ENCODE assay signal across 28 cellular contexts in the genomic region with DNA sequence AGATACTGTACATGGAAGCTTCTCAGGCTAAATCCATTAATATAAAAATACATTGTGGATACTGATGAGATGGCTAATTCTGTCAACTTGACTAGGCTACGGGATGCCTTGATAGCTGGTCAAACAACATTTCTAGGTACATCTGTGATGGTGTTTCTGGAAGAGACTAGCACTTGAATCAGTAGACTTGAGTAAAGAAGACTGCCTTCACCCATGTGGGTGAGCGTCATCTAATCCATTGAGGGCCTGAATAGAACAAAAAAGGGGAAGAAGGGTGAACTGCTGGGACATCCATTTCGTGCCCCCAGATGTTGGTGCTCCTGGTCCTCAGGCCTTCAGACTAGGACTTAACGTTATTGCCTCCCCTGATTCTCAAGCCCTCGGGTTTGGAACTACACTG. TPM values are rescaled to one million over a fixed set of nuclear protein-coding genes. Genes with fewer than 3 reads are reported as not detected.
DNase-seq lines count a peak whose midpoint lies in the region; ATAC-seq, FAIRE-seq and TF ChIP-seq lines count a peak whose summit lies in the region.
"Had no signal": no experiment of that assay in that cellular context is flagged by ENCODE, and none has a peak within 500 bp of the region (broad histone marks: within the 10 kb centered on the region; RNA-seq: fewer than 3 reads in every experiment).

No MANE protein-coding gene starts in this region.

- H3K36me3 Mint-ChIP-seq in GM23338 (ENCODE audit: low read depth) (peaks cover 50% of the 10 kb centered on the region), HFFc6 (ENCODE audit: low read depth) (peaks cover 49% of the 10 kb centered on the region)

- no peak overlapping the region for H2AFZ ChIP-seq in DND-41 (ENCODE audit: low read depth, low read length)
- H2AFZ ChIP-seq in GM23338, result no peak overlapping the region
- no peak overlapping the region for H2AFZ ChIP-seq in K562 (ENCODE audit: low read depth, low read length)

- TF ChIP-seq POLR2A in K562 (conservative IDR thresholded peaks at IDR 0.05), result no peak; the same call in 1 of the 2 replicates

- peaks cover 8% of the 10 kb centered on the region; the same call in 1 of the 2 replicates for H3F3A ChIP-seq in GM23338 (replicated peaks; ENCODE audit: low read depth)

- TF ChIP-seq RAD21 in K562 (CRISPR knock-in tag; conservative IDR thresholded peaks at IDR 0.05 in 1 of 2, IDR thresholded peaks at IDR 0.05 in 1 of 2), result no peak

- H3K9me3 ChIP-seq in DND-41 (ENCODE audit: insufficient read depth, low read length, severe bottlenecking) (no peaks in the 10 kb centered on the region), K562 (replicated peaks; ENCODE audit: control insufficient read depth, insufficient read depth, low read depth, low read length) (no peaks in the 10 kb centered on the region)
- H3K9me3 ChIP-seq: body of pancreas, left lung, uterus had no signal

- peaks cover 21% of the 10 kb centered on the region; the same call in 1 of the 2 replicates for H4K20me1 ChIP-seq in DND-41 (ENCODE audit: insufficient read depth, low read length)
- H4K20me1 ChIP-seq in GM23338 (replicated peaks; ENCODE audit: insufficient read depth), result peaks cover 23% of the 10 kb centered on the region
- H4K20me1 ChIP-seq in K562 (replicated peaks; ENCODE audit: control insufficient read depth, insufficient read depth, low read length), result peaks cover 4% of the 10 kb centered on the region; the same call in 1 of the 2 replicates

- peak overlapping the region; percentile 79; the same call in 1 of the 2 replicates for H3K4me2 ChIP-seq in DND-41 (ENCODE audit: insufficient read depth, low read length)
- no peak overlapping the region for H3K4me2 ChIP-seq in GM23338
- no peak overlapping the region for H3K4me2 ChIP-seq in K562 (ENCODE audit: insufficient read depth, low read length)

- H3K4me1 ChIP-seq in DND-41 (ENCODE audit: insufficient read depth, low read length) (peaks cover 38% of the 10 kb centered on the region), GM23338 (ENCODE audit: insufficient read depth) (peaks cover 8% of the 10 kb centered on the region), K562 (replicated peaks in 1 of 2; ENCODE audit: control insufficient read depth in 2 of 2, insufficient read depth in 2 of 2, low read length in 2 of 2) (peaks cover 0 to 15% of the 10 kb centered on the region in 2 experiments; a peak in 3 of 5 replicates)
- H3K4me1 ChIP-seq: uterus had no signal

- no peak for ATAC-seq in DND-41 (ENCODE audit: insufficient read depth, low read depth)
- no peak for ATAC-seq in GM23338
- no peak for ATAC-seq in K562
- ATAC-seq in HG02852 (IDR thresholded peaks at IDR 0.05; ENCODE audit: unreplicated experiment), result no peak
- ATAC-seq: body of pancreas; left lung; stimulated activated naive CD8-positive, alpha-beta T cell treated with anti-CD3 and anti-CD28 coated beads, Interleukin-15, amount 100 ng/mL, for 72 hours had no signal

- H3K36me3 ChIP-seq in DND-41 (ENCODE audit: insufficient read depth, low read length) (peaks cover 45% of the 10 kb centered on the region), GM23338 (ENCODE audit: insufficient read depth) (peaks cover 37% of the 10 kb centered on the region), K562 (ENCODE audit: control insufficient read depth, insufficient read depth, low read length) (peaks cover 60% of the 10 kb centered on the region)
- H3K36me3 ChIP-seq: uterus had no signal

- no peak for TF ChIP-seq CTCF in DND-41 (IDR thresholded peaks at IDR 0.05; ENCODE audit: borderline replicate concordance, extremely low read depth, low read length, poor library complexity, severe bottlenecking)
- no peak for TF ChIP-seq CTCF in GM23338 (conservative IDR thresholded peaks at IDR 0.05; ENCODE audit: low read depth in 2 of 2)
- TF ChIP-seq CTCF in K562 (IDR thresholded peaks at IDR 0.05 in 2 of 3, conservative IDR thresholded peaks at IDR 0.05 in 1 of 3; ENCODE audit: insufficient read depth in 2 of 3, low read depth in 1 of 3, low read length in 3 of 3), result no peak
- no peak for TF ChIP-seq CTCF in HFFc6 (IDR thresholded peaks at IDR 0.05)

- no TSS peak for BruUV-seq in K562 (replicated peaks; lab: Mats Ljungman, UMichigan)

- H3K27ac ChIP-seq in DND-41 (ENCODE audit: low read length) (no peak overlapping the region), GM23338 (ENCODE audit: low read depth) (no peak overlapping the region), K562 (ENCODE audit: extremely low read depth, low read depth, low read length) (0 out of 3 replicates have a peak overlapping the region, but pooled peaks have one; percentile 16)
- H3K27ac ChIP-seq: body of pancreas, C4-2B, left lung, skin epidermis, uterus had no signal

- H3K27me3 Mint-ChIP-seq in GM23338 (ENCODE audit: insufficient read depth, low read depth, poor library complexity), result peaks cover 5% of the 10 kb centered on the region
- peaks cover 8% of the 10 kb centered on the region for H3K27me3 Mint-ChIP-seq in HFFc6 (ENCODE audit: insufficient read depth)
- H3K27me3 Mint-ChIP-seq: stimulated activated naive CD8-positive, alpha-beta T cell treated with anti-CD3 and anti-CD28 coated beads, Interleukin-15, amount 100 ng/mL, for 72 hours had no signal

- FAIRE-seq in K562 (lab: Jason Lieb, UNC), result no peak
- FAIRE-seq: endometrium, GM12892 had no signal

- CTCF ChIA-PET in K562 (lab: Yijun Ruan, JAX; ENCODE audit: low intra/inter-chr PET ratio), result no interaction called here

- H3K4me1 Mint-ChIP-seq in GM23338 (peaks cover 14% of the 10 kb centered on the region), HFFc6 (ENCODE audit: low read depth) (peaks cover 24% of the 10 kb centered on the region)

- no peaks in the 10 kb centered on the region for H3K9me2 ChIP-seq in GM23338 (ENCODE audit: insufficient read depth)

- H3K27me3 ChIP-seq in DND-41 (ENCODE audit: insufficient read depth, low read length, poor library complexity) (no peaks in the 10 kb centered on the region), GM23338 (ENCODE audit: insufficient read depth) (no peaks in the 10 kb centered on the region), K562 (ENCODE audit: control insufficient read depth in 2 of 2, insufficient read depth in 2 of 2, low read length in 2 of 2) (no peaks in the 10 kb centered on the region)
- H3K27me3 ChIP-seq: body of pancreas, left lung, uterus had no signal

- H3K4me3 Mint-ChIP-seq in GM23338 (no peak overlapping the region), HFFc6 (no peak overlapping the region)

- H3K4me3 ChIP-seq in DND-41 (ENCODE audit: low read depth in 1 of 2, low read length in 2 of 2) (no peak overlapping the region), GM23338 (no peak overlapping the region), K562 (no peak overlapping the region)
- H3K4me3 ChIP-seq: body of pancreas, left lung, skin epidermis, uterus had no signal

- 44% methylated on average over 5 of the region's 5 CpGs for WGBS in K562 (ENCODE audit: insufficient coverage, low coverage, missing lambda C conversion rate)

- H3K27ac Mint-ChIP-seq in GM23338, result 0 out of 2 replicates have a peak overlapping the region, but pooled peaks have one; percentile 32
- no peak overlapping the region for H3K27ac Mint-ChIP-seq in HFFc6
- H3K27ac Mint-ChIP-seq: immature natural killer cell; stimulated activated naive CD8-positive, alpha-beta T cell treated with anti-CD3 and anti-CD28 coated beads, Interleukin-15, amount 100 ng/mL, for 72 hours had no signal

- H3K79me2 ChIP-seq in DND-41 (ENCODE audit: insufficient read depth, low read length), result peaks cover 67% of the 10 kb centered on the region
- peaks cover 28% of the 10 kb centered on the region for H3K79me2 ChIP-seq in GM23338 (replicated peaks; ENCODE audit: insufficient read depth)
- peaks cover 57% of the 10 kb centered on the region for H3K79me2 ChIP-seq in K562 (ENCODE audit: control insufficient read depth, insufficient read depth, low read length)

- intact Hi-C loops in K562 (cut with micrococcal nuclease), result no loop called here

- POLR2A ChIA-PET in K562 (lab: Yijun Ruan, JAX), result interaction anchor here (1.2 to 1.6 kb wide), 3 partner anchors 22 to 28 kb away, joined by 3 to 4 read pairs (median 3); a partner anchor contains a TSS

- no peak for DNase-seq in DND-41
- DNase-seq in GM23338 (ENCODE audit: low spot score), result no peak
- peak; percentile 1 for DNase-seq in NCI-H69 (lab: John Stamatoyannopoulos, UW)
- no peak for DNase-seq in K562 (ENCODE audit: extremely low read depth in 1 of 4, low spot score in 3 of 4)
- DNase-seq in NCI-H1436 (lab: John Stamatoyannopoulos, UW), result no peak
- DNase-seq in HFFc6, result no peak
- no peak for DNase-seq in AG08395 (ENCODE audit: low spot score)
- DNase-seq: activated CD4-positive, alpha-beta T cell treated with anti-CD3 and anti-CD28 coated beads for 4 hours; activated T-cell treated with anti-CD3 and anti-CD28 coated beads, Interleukin-2, amount 50 U/mL, for 48 hours; body of pancreas; cerebellar nuclear complex; GOT3; hippocampal formation; immature natural killer cell; left lung; mesenchymal stem cell; NCI-H187; NCI-H2171 treated with DMSO at 0.1 percent for 48 hours; NCI-H524 treated with DMSO at 0.1 percent for 48 hours; stimulated activated CD8-positive, alpha-beta memory T cell treated with anti-CD3 and anti-CD28 coated beads, Interleukin-4, amount 100 ng/mL, for 48 hours; stimulated activated naive CD8-positive, alpha-beta T cell treated with anti-CD3 and anti-CD28 coated beads, Interleukin-15, amount 100 ng/mL, for 72 hours; T-helper 2 cell; uterus had no signal

- in situ Hi-C loops in K562 (cut with MboI), result no loop called here

- no peak for TF ChIP-seq EP300 in K562 (IDR thresholded peaks at IDR 0.05; ENCODE audit: low read length)

- no peak overlapping the region for H3K9ac ChIP-seq in DND-41 (ENCODE audit: low read depth, low read length)
- H3K9ac ChIP-seq in K562 (ENCODE audit: insufficient read depth in 1 of 2, low read depth in 2 of 2, low read length in 2 of 2), result no peak overlapping the region; a peak in 1 of 4 replicates

- no peaks in the 10 kb centered on the region; the same call in 2 of the 3 replicates for H3K9me3 Mint-ChIP-seq in GM23338
- H3K9me3 Mint-ChIP-seq in HFFc6, result peaks cover 5% of the 10 kb centered on the region
- H3K9me3 Mint-ChIP-seq: immature natural killer cell; stimulated activated naive CD8-positive, alpha-beta T cell treated with anti-CD3 and anti-CD28 coated beads, Interleukin-15, amount 100 ng/mL, for 72 hours had no signal

- H3K9me1 ChIP-seq in K562 (ENCODE audit: control insufficient read depth, insufficient read depth, low read length), result no peaks in the 10 kb centered on the region

RNA-seq across cellular contexts. Expression of a gene that starts 3.7 kb away (rescaled TPM):
- 73.1 and 84.6 TPM in 2 replicates for total RNA-seq in GM23338 (2014; rRNA removed; shearing (Covaris generic))
- 114 and 174 TPM in 2 replicates for polyA plus RNA-seq in GM23338 (2016; fragmentation: Nextera tagmentation; extraction: Ambion mirVana)
- 163 and 301 TPM in 2 replicates for total RNA-seq in K562 (2011; cell fraction: chromatin; rRNA removed; ENCODE audit: low replicate concordance)
- total RNA-seq in K562 (2011; cell fraction: nucleolus; rRNA removed), result 80.3 and 81.5 TPM in 2 replicates
- total RNA-seq in K562 (2011; cell fraction: nucleoplasm; rRNA removed), result 140 and 145 TPM in 2 replicates
- 142 and 175 TPM in 2 replicates for total RNA-seq in K562 (2014; rRNA removed)
- 178 and 198 TPM in 2 replicates for total RNA-seq in K562 (2014; rRNA removed; fragmentation: Illumina TruSeq; extraction: Trizol)
- 143 and 155 TPM in 2 replicates for total RNA-seq in K562 (2015; rRNA removed; fragmentation: Illumina TruSeq; extraction: Trizol)
- total RNA-seq in K562 (2021), result 202 and 205 TPM in 2 replicates
- 145 and 208 TPM in 2 replicates for polyA plus RNA-seq in K562 (2011; rRNA removed)
- polyA plus RNA-seq in K562 (2011; cell fraction: cytosol; rRNA removed), result 37.0 and 57.4 TPM in 2 replicates
- polyA plus RNA-seq in K562 (2011; cell fraction: nucleus; rRNA removed), result 76.3 and 90.4 TPM in 2 replicates
- polyA plus RNA-seq in K562 (2012), result 124 and 146 TPM in 2 replicates
- 185 and 311 TPM in 2 replicates for polyA plus RNA-seq in K562 (2014; fragmentation: Illumina TruSeq; extraction: Trizol)
- polyA plus RNA-seq in K562 (2014; fragmentation: Nextera tagmentation; extraction: Ambion mirVana), result 100 to 1,000 TPM; 300 to 341 TPM
- polyA plus RNA-seq in K562 (2014; rRNA removed), result 96.2 and 124 TPM in 2 replicates
- polyA minus RNA-seq in K562 (2011; rRNA and poly(A)+ RNA removed), result 595 and 707 TPM in 2 replicates
- 124 and 152 TPM in 2 replicates for polyA minus RNA-seq in K562 (2011; cell fraction: cytosol; rRNA and poly(A)+ RNA removed)
- polyA minus RNA-seq in K562 (2011; cell fraction: nucleus; rRNA and poly(A)+ RNA removed), result 88.9 and 167 TPM in 2 replicates
- total RNA-seq in HFFc6 (2021; fragmentation: NEBNext Ultra II Directional; extraction: Animal tissue kit (Norgen Biotek cat#: 25700)), result 100 to 1,000 TPM; 152 to 180 (median 166) TPM

RNA-seq across cellular contexts. Expression of a gene that starts 27.7 kb away (rescaled TPM):
- total RNA-seq in GM23338 (2014; rRNA removed; shearing (Covaris generic)), result 366 and 390 TPM in 2 replicates
- polyA plus RNA-seq in GM23338 (2016; fragmentation: Nextera tagmentation; extraction: Ambion mirVana) (260 and 300 TPM in 2 replicates), K562 (2011; rRNA removed) (467 and 587 TPM in 2 replicates), K562 (2014; fragmentation: Illumina TruSeq; extraction: Trizol) (399 and 469 TPM in 2 replicates), K562 (2014; fragmentation: Nextera tagmentation; extraction: Ambion mirVana) (100 to 1,000 TPM; 385 to 490 TPM), K562 (2014; rRNA removed) (353 and 354 TPM in 2 replicates)
- 79.1 and 160 TPM in 2 replicates for total RNA-seq in K562 (2011; cell fraction: chromatin; rRNA removed; ENCODE audit: low replicate concordance)
- total RNA-seq in K562 (2011; cell fraction: nucleolus; rRNA removed), result 41.7 and 48.4 TPM in 2 replicates
- 91.3 and 181 TPM in 2 replicates for total RNA-seq in K562 (2011; cell fraction: nucleoplasm; rRNA removed)
- total RNA-seq in K562 (2014; rRNA removed) (127 and 147 TPM in 2 replicates), K562 (2014; rRNA removed; fragmentation: Illumina TruSeq; extraction: Trizol) (302 and 365 TPM in 2 replicates), K562 (2015; rRNA removed; fragmentation: Illumina TruSeq; extraction: Trizol) (247 and 260 TPM in 2 replicates), K562 (2021) (387 and 392 TPM in 2 replicates)
- 218 and 393 TPM in 2 replicates for polyA plus RNA-seq in K562 (2011; cell fraction: cytosol; rRNA removed)
- polyA plus RNA-seq in K562 (2011; cell fraction: nucleus; rRNA removed), result 127 and 173 TPM in 2 replicates
- 209 and 259 TPM in 2 replicates for polyA plus RNA-seq in K562 (2012)
- polyA minus RNA-seq in K562 (2011; rRNA and poly(A)+ RNA removed), result 322 and 325 TPM in 2 replicates
- polyA minus RNA-seq in K562 (2011; cell fraction: cytosol; rRNA and poly(A)+ RNA removed), result 97.4 and 119 TPM in 2 replicates
- 63.0 and 105 TPM in 2 replicates for polyA minus RNA-seq in K562 (2011; cell fraction: nucleus; rRNA and poly(A)+ RNA removed)
- total RNA-seq in HFFc6 (2021; fragmentation: NEBNext Ultra II Directional; extraction: Animal tissue kit (Norgen Biotek cat#: 25700)), result 100 to 1,000 TPM; 136 to 177 (median 168) TPM

RNA-seq across cellular contexts. Expression of a gene that starts 28.3 kb away (rescaled TPM):
- 87.4 and 96.8 TPM in 2 replicates for total RNA-seq in GM23338 (2014; rRNA removed; shearing (Covaris generic))
- polyA plus RNA-seq in GM23338 (2016; fragmentation: Nextera tagmentation; extraction: Ambion mirVana) (56.3 and 63.0 TPM in 2 replicates), K562 (2011; rRNA removed) (59.3 and 64.8 TPM in 2 replicates), K562 (2014; fragmentation: Illumina TruSeq; extraction: Trizol) (53.3 and 57.2 TPM in 2 replicates), K562 (2014; fragmentation: Nextera tagmentation; extraction: Ambion mirVana) (10 to 100 TPM; 49.3 to 55.5 TPM), K562 (2014; rRNA removed) (36.2 and 41.7 TPM in 2 replicates)
- 16.8 and 38.4 TPM in 2 replicates for total RNA-seq in K562 (2011; cell fraction: chromatin; rRNA removed; ENCODE audit: low replicate concordance)
- 8.3 and 12.4 TPM in 2 replicates for total RNA-seq in K562 (2011; cell fraction: nucleolus; rRNA removed)
- total RNA-seq in K562 (2011; cell fraction: nucleoplasm; rRNA removed), result 18.7 and 34.4 TPM in 2 replicates
- total RNA-seq in K562 (2014; rRNA removed) (45.7 and 50.3 TPM in 2 replicates), K562 (2014; rRNA removed; fragmentation: Illumina TruSeq; extraction: Trizol) (70.9 and 73.9 TPM in 2 replicates), K562 (2015; rRNA removed; fragmentation: Illumina TruSeq; extraction: Trizol) (52.1 and 55.4 TPM in 2 replicates), K562 (2021) (75.5 and 75.8 TPM in 2 replicates)
- polyA plus RNA-seq in K562 (2011; cell fraction: cytosol; rRNA removed), result 11.1 and 20.7 TPM in 2 replicates
- 25.7 and 27.4 TPM in 2 replicates for polyA plus RNA-seq in K562 (2011; cell fraction: nucleus; rRNA removed)
- 24.5 and 35.5 TPM in 2 replicates for polyA plus RNA-seq in K562 (2012)
- 63.7 and 64.8 TPM in 2 replicates for polyA minus RNA-seq in K562 (2011; rRNA and poly(A)+ RNA removed)
- 35.0 and 42.0 TPM in 2 replicates for polyA minus RNA-seq in K562 (2011; cell fraction: cytosol; rRNA and poly(A)+ RNA removed)
- 14.9 and 27.1 TPM in 2 replicates for polyA minus RNA-seq in K562 (2011; cell fraction: nucleus; rRNA and poly(A)+ RNA removed)
- total RNA-seq in HFFc6 (2021; fragmentation: NEBNext Ultra II Directional; extraction: Animal tissue kit (Norgen Biotek cat#: 25700)), result 10 to 100 TPM; 19.3 to 26.3 (median 22.3) TPM

RNA-seq across cellular contexts. Expression of a gene that starts 41.9 kb away (rescaled TPM):
- total RNA-seq in GM23338 (2014; rRNA removed; shearing (Covaris generic)), result not detected in 2 replicates
- polyA plus RNA-seq in GM23338 (2016; fragmentation: Nextera tagmentation; extraction: Ambion mirVana) (0.37 TPM in 2 replicates), K562 (2011; rRNA removed) (0.07 TPM in 1 of 2 replicates, not detected in the other), K562 (2014; fragmentation: Illumina TruSeq; extraction: Trizol) (not detected in 2 replicates), K562 (2014; fragmentation: Nextera tagmentation; extraction: Ambion mirVana) (under 1 TPM in 1 of 2 experiments, not detected in 1; 0.10 TPM), K562 (2014; rRNA removed) (not detected in 2 replicates)
- total RNA-seq in K562 (2011; cell fraction: chromatin; rRNA removed; ENCODE audit: low replicate concordance), result 0.21 TPM in 1 of 2 replicates, not detected in the other
- total RNA-seq in K562 (2011; cell fraction: nucleolus; rRNA removed), result 0.33 TPM in 1 of 2 replicates, not detected in the other
- total RNA-seq in K562 (2011; cell fraction: nucleoplasm; rRNA removed), result 0.69 TPM in 1 of 2 replicates, not detected in the other
- total RNA-seq in K562 (2014; rRNA removed) (not detected in 2 replicates), K562 (2014; rRNA removed; fragmentation: Illumina TruSeq; extraction: Trizol) (0.15 TPM in 1 of 2 replicates, not detected in the other), K562 (2015; rRNA removed; fragmentation: Illumina TruSeq; extraction: Trizol) (0.11 TPM in 1 of 2 replicates, not detected in the other), K562 (2021) (0.11 and 0.22 TPM in 2 replicates)
- polyA plus RNA-seq in K562 (2011; cell fraction: cytosol; rRNA removed), result 0.09 TPM in 1 of 2 replicates, not detected in the other
- 0.08 TPM in 1 of 2 replicates, not detected in the other for polyA plus RNA-seq in K562 (2011; cell fraction: nucleus; rRNA removed)
- polyA plus RNA-seq in K562 (2012), result 0.05 and 0.15 TPM in 2 replicates
- 0.14 TPM in 1 of 2 replicates, not detected in the other for polyA minus RNA-seq in K562 (2011; rRNA and poly(A)+ RNA removed)
- not detected in 2 replicates for polyA minus RNA-seq in K562 (2011; cell fraction: cytosol; rRNA and poly(A)+ RNA removed)
- not detected in 2 replicates for polyA minus RNA-seq in K562 (2011; cell fraction: nucleus; rRNA and poly(A)+ RNA removed)
- under 1 TPM in 4 of 6 experiments, not detected in 2; 0.07 to 0.18 (median 0.12) TPM for total RNA-seq in HFFc6 (2021; fragmentation: NEBNext Ultra II Directional; extraction: Animal tissue kit (Norgen Biotek cat#: 25700))
- total RNA-seq: body of pancreas had no signal
